Comparison of ENCODE assay signal across 8 cellular contexts in the genomic region with DNA sequence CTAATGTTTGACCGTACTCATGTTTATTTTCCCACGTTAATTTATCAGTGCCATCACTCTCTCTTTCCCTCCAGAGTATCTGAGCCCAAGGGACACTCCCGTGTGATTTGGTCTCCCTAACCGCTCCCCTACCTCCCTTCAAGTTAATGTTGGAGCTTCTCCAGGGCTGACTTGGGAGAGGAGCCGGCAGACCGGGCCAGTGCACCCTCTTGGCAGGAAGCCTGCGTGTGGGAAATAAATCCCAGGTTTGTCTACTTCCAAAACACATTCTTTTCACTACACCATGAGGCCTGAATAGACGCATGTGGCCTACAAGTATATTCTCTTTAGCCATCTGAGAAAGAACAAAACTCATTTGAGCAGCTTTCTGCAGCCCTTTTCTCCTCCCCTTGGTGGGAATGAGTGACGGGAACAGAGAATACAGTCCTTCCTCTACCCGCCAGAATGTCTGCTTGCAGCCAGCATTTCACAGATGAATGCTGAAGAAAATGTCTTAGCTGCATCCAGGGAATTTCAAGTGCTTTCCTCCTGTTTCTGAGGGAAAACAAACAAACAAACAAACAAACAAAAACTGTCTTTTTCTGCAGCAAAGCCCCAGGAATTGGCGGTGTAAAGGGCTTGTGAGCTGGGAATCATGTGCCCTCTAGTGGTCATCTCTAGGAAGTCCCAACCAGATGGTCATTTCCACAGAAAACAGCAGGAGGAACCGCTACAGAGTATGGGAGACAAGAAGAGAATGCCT. TPM values are rescaled to one million over a fixed set of nuclear protein-coding genes. Genes with fewer than 3 reads are reported as not detected.
DNase-seq lines count a peak whose midpoint lies in the region; ATAC-seq and TF ChIP-seq lines count a peak whose summit lies in the region.

No MANE protein-coding gene starts in this region.

- H3K27ac Mint-ChIP-seq in CD4-positive, alpha-beta T cell = no peak overlapping the region
- no peak overlapping the region for H3K27ac Mint-ChIP-seq in nephron progenitor cell

- no peaks in the 10 kb centered on the region for H3K4me1 Mint-ChIP-seq in CD4-positive, alpha-beta T cell (ENCODE audit: low read depth)
- H3K4me1 Mint-ChIP-seq in nephron progenitor cell = peaks cover 31% of the 10 kb centered on the region

- CTCF ChIA-PET in CD4-positive, alpha-beta T cell (lab: Charles Lee) = interaction anchor here (0.8 to 2.9 kb wide), 7 partner anchors 8 to 729 kb away, joined by 3 to 21 read pairs (median 4); no protein-coding TSS in a partner anchor

- no peaks in the 10 kb centered on the region for H3K36me3 Mint-ChIP-seq in CD4-positive, alpha-beta T cell (ENCODE audit: low read depth)
- H3K36me3 Mint-ChIP-seq in nephron progenitor cell (ENCODE audit: low read depth) = no peaks in the 10 kb centered on the region

- intact Hi-C loops in CD4-positive, alpha-beta T cell (cut with DNase I, micrococcal nuclease) = loop anchor here (1.0 to 10.0 kb wide), 8 partner anchors 299 to 1446 kb away; a partner anchor contains a TSS

- no peaks in the 10 kb centered on the region for H3K9me3 ChIP-seq in CD4-positive, alpha-beta T cell (ENCODE audit: control insufficient read depth, low read length)

- no peak overlapping the region for H3K27ac ChIP-seq in CD4-positive, alpha-beta T cell (ENCODE audit: low read depth, low read length)

- POLR2A ChIA-PET in CD4-positive, alpha-beta T cell (lab: Charles Lee) = interaction anchor here (1.5 kb wide), 1 partner anchor 296 kb away, joined by 3 read pairs; no protein-coding TSS in a partner anchor

- no peak overlapping the region for H3K4me3 Mint-ChIP-seq in CD4-positive, alpha-beta T cell
- peak overlapping the region; percentile 50 for H3K4me3 Mint-ChIP-seq in nephron progenitor cell

- DNase-seq in CD4-positive, alpha-beta T cell = peak in 5 of 10 experiments; percentile 4 to 12 (median 9)
- DNase-seq in NCI-H2029 treated with DMSO at 0.1 percent for 48 hours (lab: John Stamatoyannopoulos, UW) (peak; percentile 59), fibroblast of pulmonary artery (ENCODE audit: low read depth) (peak; percentile 79), nephron progenitor cell (peak; percentile 43), T-helper 9 cell (no peak)

- H3K4me3 ChIP-seq in WI38 (ENCODE audit: low read depth, low read length) (no peak overlapping the region), fibroblast of pulmonary artery (replicated peaks; ENCODE audit: low read depth, low read length) (peak overlapping the region; percentile 19)

- ATAC-seq in CD4-positive, alpha-beta T cell (ENCODE audit: poor library complexity) = peak; percentile 61
- peak; percentile 92 for ATAC-seq in GM18511 (IDR thresholded peaks at IDR 0.05; ENCODE audit: unreplicated experiment)
- ATAC-seq in HG02973 (IDR thresholded peaks at IDR 0.05; ENCODE audit: unreplicated experiment) = peak; percentile 75

- H3K27me3 ChIP-seq in CD4-positive, alpha-beta T cell (ENCODE audit: control insufficient read depth, insufficient read depth, low read length) = peaks cover 5% of the 10 kb centered on the region

- no peaks in the 10 kb centered on the region for H3K9me3 Mint-ChIP-seq in CD4-positive, alpha-beta T cell
- peaks cover 8% of the 10 kb centered on the region for H3K9me3 Mint-ChIP-seq in nephron progenitor cell

- H3K27me3 Mint-ChIP-seq in CD4-positive, alpha-beta T cell = peaks cover 50% of the 10 kb centered on the region
- peaks cover 5% of the 10 kb centered on the region for H3K27me3 Mint-ChIP-seq in nephron progenitor cell (ENCODE audit: low read depth, poor library complexity)

- peak; percentile 90 for TF ChIP-seq CTCF in CD4-positive, alpha-beta T cell (IDR thresholded peaks at IDR 0.05)
- peak; percentile 87 for TF ChIP-seq CTCF in WI38 (IDR thresholded peaks at IDR 0.05; ENCODE audit: low read depth, low read length)
- TF ChIP-seq CTCF in fibroblast of pulmonary artery (IDR thresholded peaks at IDR 0.05; ENCODE audit: low read length, missing control alignments) = peak; percentile 91
- TF ChIP-seq CTCF in nephron progenitor cell (IDR thresholded peaks at IDR 0.05) = peak; percentile 87

RNA-seq across cellular contexts. Expression of a gene that starts 41.4 kb away (rescaled TPM):
- total RNA-seq in CD4-positive, alpha-beta T cell = not detected
